ENCODE assay signal across 16 cellular contexts in the genomic region with DNA sequence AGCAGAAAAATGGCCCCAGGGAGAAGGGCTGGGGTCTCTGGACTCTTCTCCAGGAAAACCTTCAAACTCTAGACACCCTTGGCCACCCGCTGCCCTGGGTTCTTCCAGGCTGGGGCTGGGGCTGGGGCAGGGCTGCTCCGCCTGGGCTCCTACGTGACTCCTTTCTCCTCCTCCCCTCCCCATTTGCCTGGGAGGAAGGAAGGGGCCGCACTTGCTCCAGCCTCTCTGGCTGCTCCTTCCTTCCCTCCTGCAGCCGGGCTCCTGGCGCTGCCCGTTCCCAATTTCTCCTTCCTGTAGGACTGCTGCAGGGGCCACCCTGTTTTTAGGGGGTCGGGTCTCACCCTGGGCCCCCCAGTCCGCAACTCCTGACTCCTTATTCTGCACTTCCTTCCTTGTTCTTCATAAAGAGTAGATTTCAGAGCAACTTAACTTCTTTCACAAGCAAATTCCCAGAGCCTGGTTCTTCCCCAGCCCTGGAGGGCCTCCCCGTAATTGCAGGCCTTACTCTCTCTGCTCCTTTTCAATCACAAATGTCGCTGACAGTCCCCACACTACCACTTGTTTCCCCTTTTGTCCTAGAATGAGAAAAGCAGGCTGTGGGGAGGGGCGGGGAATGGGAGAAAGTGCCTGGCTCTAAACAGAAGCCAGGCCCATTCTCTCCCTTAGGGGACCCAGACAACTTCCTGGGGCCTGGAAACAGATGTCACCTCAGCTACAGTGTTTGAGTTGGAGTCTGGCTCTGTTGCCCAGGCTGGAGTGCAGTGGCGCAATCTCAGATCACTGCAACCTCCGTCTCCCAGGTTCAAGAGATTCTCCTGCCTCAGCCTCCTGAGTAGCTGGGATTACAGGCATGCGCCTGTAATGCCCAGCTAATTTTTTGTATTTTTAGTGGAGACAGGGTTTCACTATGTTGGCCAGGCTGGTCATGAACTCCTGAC.
"Had no signal": no experiment of that assay in that cellular context is flagged by ENCODE, and none has a peak within 500 bp of the region (broad histone marks: within the 10 kb centered on the region; RNA-seq: fewer than 3 reads in every experiment).

No MANE protein-coding gene starts in this region.

- ATAC-seq: activated CD8-positive, alpha-beta T cell treated with anti-CD3 and anti-CD28 coated beads for 36 hours; lower lobe of right lung; naive thymus-derived CD4-positive, alpha-beta T cell had no signal

- H3K4me1 ChIP-seq: breast epithelium, esophagus muscularis mucosa, lower lobe of right lung, sigmoid colon, upper lobe of left lung had no signal

- FAIRE-seq: endometrium had no signal

- H3K9me3 ChIP-seq: breast epithelium, esophagus muscularis mucosa, lower lobe of right lung, sigmoid colon, upper lobe of left lung had no signal

- DNase-seq: activated CD4-positive, alpha-beta T cell treated with anti-CD3 and anti-CD28 coated beads for 4 hours; activated CD8-positive, alpha-beta memory T cell treated with anti-CD3 and anti-CD28 coated beads, Interleukin-2, amount 50 U/mL, for 48 hours; activated CD8-positive, alpha-beta T cell treated with anti-CD3 and anti-CD28 coated beads for 36 hours; activated naive CD8-positive, alpha-beta T cell treated with anti-CD3 and anti-CD28 coated beads, Interleukin-2, amount 10 ng/mL, durations not matched to agents 7 days and 5 days; anterior cingulate cortex; head of caudate nucleus; lower lobe of right lung; naive thymus-derived CD4-positive, alpha-beta T cell; sigmoid colon; stimulated activated CD4-positive, alpha-beta T cell treated with anti-CD3 and anti-CD28 coated beads, Interleukin-2, amount 100 ng/mL, for 24 hours; stimulated activated naive CD4-positive, alpha-beta T cell treated with Interleukin-2 at 50 U/mL for 16 hours; T-helper 9 cell; upper lobe of left lung had no signal

- H3K36me3 Mint-ChIP-seq: activated naive CD8-positive, alpha-beta T cell treated with anti-CD3 and anti-CD28 coated beads, Interleukin-2, amount 10 ng/mL, durations not matched to agents 7 days and 5 days; naive thymus-derived CD4-positive, alpha-beta T cell had no signal

- H3K27ac ChIP-seq: breast epithelium, esophagus muscularis mucosa, lower lobe of right lung, sigmoid colon, upper lobe of left lung had no signal

- H3K27ac Mint-ChIP-seq: activated CD8-positive, alpha-beta T cell treated with anti-CD3 and anti-CD28 coated beads for 36 hours; activated naive CD8-positive, alpha-beta T cell treated with anti-CD3 and anti-CD28 coated beads, Interleukin-2, amount 10 ng/mL, durations not matched to agents 7 days and 5 days; naive thymus-derived CD4-positive, alpha-beta T cell had no signal

- H3K4me3 Mint-ChIP-seq: activated CD8-positive, alpha-beta T cell treated with anti-CD3 and anti-CD28 coated beads for 36 hours; activated naive CD8-positive, alpha-beta T cell treated with anti-CD3 and anti-CD28 coated beads, Interleukin-2, amount 10 ng/mL, durations not matched to agents 7 days and 5 days; naive thymus-derived CD4-positive, alpha-beta T cell had no signal

- H3K9me3 Mint-ChIP-seq: activated CD8-positive, alpha-beta T cell treated with anti-CD3 and anti-CD28 coated beads for 36 hours; activated naive CD8-positive, alpha-beta T cell treated with anti-CD3 and anti-CD28 coated beads, Interleukin-2, amount 10 ng/mL, durations not matched to agents 7 days and 5 days had no signal

- H3K36me3 ChIP-seq: breast epithelium, esophagus muscularis mucosa, lower lobe of right lung, upper lobe of left lung had no signal

- H3K4me3 ChIP-seq: breast epithelium, esophagus muscularis mucosa, lower lobe of right lung, sigmoid colon, upper lobe of left lung had no signal

- H3K4me1 Mint-ChIP-seq: activated naive CD8-positive, alpha-beta T cell treated with anti-CD3 and anti-CD28 coated beads, Interleukin-2, amount 10 ng/mL, durations not matched to agents 7 days and 5 days had no signal
